Comparison of ENCODE assay signal across 11 cellular contexts in genomic region chr9:80285325-80285724, GRCh38.
DNase-seq lines count a peak whose midpoint lies in the region; ATAC-seq and TF ChIP-seq lines count a peak whose summit lies in the region.
"Had no signal": no experiment of that assay in that cellular context is flagged by ENCODE, and none has a peak within 500 bp of the region (broad histone marks: within the 10 kb centered on the region; RNA-seq: fewer than 3 reads in every experiment).

No MANE protein-coding gene starts in this region.

- peak; percentile 41 for TF ChIP-seq CTCF in neural crest cell (conservative IDR thresholded peaks at IDR 0.05)
- TF ChIP-seq CTCF in gastroesophageal sphincter (IDR thresholded peaks at IDR 0.05), result no peak

- peaks cover 14% of the 10 kb centered on the region for H3K4me1 Mint-ChIP-seq in neural crest cell

- H3K9me3 ChIP-seq in gastroesophageal sphincter, result no peaks in the 10 kb centered on the region
- H3K9me3 ChIP-seq: Peyer's patch had no signal

- no peak overlapping the region for H3K27ac Mint-ChIP-seq in neural crest cell (ENCODE audit: unreplicated experiment)
- H3K27ac Mint-ChIP-seq: nephron progenitor cell had no signal

- TF ChIP-seq EP300 in gastroesophageal sphincter (IDR thresholded peaks at IDR 0.05), result no peak

- DNase-seq in D341Med (ENCODE audit: low spot score) (peak; percentile 44), NAMALWA (ENCODE audit: low spot score) (peak; percentile 13), dedifferentiated amniotic fluid mesenchymal stem cell (ENCODE audit: extremely low spot score) (peak; percentile 43), neural crest cell (ENCODE audit: low read depth, low spot score) (no peak), T1000 (lab: John Stamatoyannopoulos, UW) (no peak)
- DNase-seq: activated CD4-positive, alpha-beta T cell treated with anti-CD3 and anti-CD28 coated beads, Interleukin-2, amount 50 U/mL, for 4 hours; nephron progenitor cell; Peyer's patch had no signal

- 43 to 54% methylated on average over 2 of the region's 2 CpGs for WGBS in gastroesophageal sphincter (ENCODE audit: low coverage in 1 of 2), 2 donors

- H3K4me3 Mint-ChIP-seq in neural crest cell, result no peak overlapping the region
- H3K4me3 Mint-ChIP-seq: nephron progenitor cell had no signal

- H3K4me1 ChIP-seq in gastroesophageal sphincter, result no peaks in the 10 kb centered on the region
- H3K4me1 ChIP-seq: Peyer's patch had no signal

- no peaks in the 10 kb centered on the region for H3K36me3 ChIP-seq in gastroesophageal sphincter
- H3K36me3 ChIP-seq: Peyer's patch had no signal

- no peak for TF ChIP-seq POLR2A in gastroesophageal sphincter (IDR thresholded peaks at IDR 0.05)

- ATAC-seq in gastroesophageal sphincter (no peak), GM21723 (IDR thresholded peaks at IDR 0.05; ENCODE audit: unreplicated experiment) (no peak)
- ATAC-seq in activated CD4-positive, CD25-positive, alpha-beta regulatory T cell treated with anti-CD3 and anti-CD28 coated beads, Interleukin-2, amount 50 U/mL, for 24 hours, result no peak

- H3K27me3 ChIP-seq in gastroesophageal sphincter, result no peaks in the 10 kb centered on the region
- H3K27me3 ChIP-seq: Peyer's patch had no signal

- H3K9me3 Mint-ChIP-seq in neural crest cell, result no peaks in the 10 kb centered on the region

- H3K4me3 ChIP-seq in gastroesophageal sphincter, result no peak overlapping the region
- H3K4me3 ChIP-seq: Peyer's patch had no signal

- no peaks in the 10 kb centered on the region for H3K27me3 Mint-ChIP-seq in neural crest cell (ENCODE audit: low read depth)

- no peaks in the 10 kb centered on the region for H3K36me3 Mint-ChIP-seq in neural crest cell (ENCODE audit: low read depth)

- H3K27ac ChIP-seq in gastroesophageal sphincter, result no peak overlapping the region
- H3K27ac ChIP-seq: Peyer's patch had no signal

Comparison
In these comparisons a context has a peak if more than half of its experiments do, and no peak if none do; other contexts are left out.
1. DNase-seq: peak in D341Med (single experiment), NAMALWA (single experiment) and dedifferentiated amniotic fluid mesenchymal stem cell (single experiment); none in neural crest cell (single experiment) and T1000 (single experiment).